28 cellular contexts compared by ENCODE assay signal in the genomic region with DNA sequence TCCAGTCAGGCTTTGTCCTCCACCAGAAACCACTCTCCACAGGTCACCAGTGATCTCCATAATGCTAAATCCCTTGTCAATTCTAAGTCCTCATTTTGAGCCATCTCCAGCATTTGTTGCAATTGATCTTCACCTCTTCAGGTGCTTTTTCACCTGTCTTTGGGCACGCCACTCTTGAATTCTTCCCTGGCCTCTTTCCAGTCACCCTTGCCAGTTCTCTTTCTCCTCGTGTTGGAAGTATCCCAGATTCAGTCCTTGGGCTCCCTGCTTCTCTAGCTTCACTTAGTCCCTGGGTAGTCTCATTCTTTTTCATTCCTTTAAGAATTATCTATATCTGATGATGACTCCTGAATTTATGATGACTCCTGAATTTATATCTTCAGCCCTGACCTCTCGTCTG. TPM values are rescaled to one million over a fixed set of nuclear protein-coding genes. Genes with fewer than 3 reads are reported as not detected.
"Had no signal": no experiment of that assay in that cellular context is flagged by ENCODE, and none has a peak within 500 bp of the region (broad histone marks: within the 10 kb centered on the region; RNA-seq: fewer than 3 reads in every experiment).

No MANE protein-coding gene starts in this region.

- H3K4me1 ChIP-seq: lower lobe of right lung, pancreas, prostate gland, sigmoid colon, suprapubic skin, tibial nerve, uterus had no signal

- H3K4me3 ChIP-seq: left lung, lower lobe of right lung, pancreas, prostate gland, sigmoid colon, spleen, suprapubic skin, thoracic aorta, tibial nerve, uterus had no signal

- ATAC-seq: left colon; left lung; lower lobe of right lung; naive thymus-derived CD8-positive, alpha-beta T cell; pancreas; right cardiac atrium; stimulated activated effector memory CD8-positive, alpha-beta T cell treated with anti-CD3 and anti-CD28 coated beads, Interleukin-12 subunit alpha, Interleukin-12 subunit beta, amount 100 ng/mL, for 72 hours had no signal

- FAIRE-seq: keratinocyte, pancreas, small intestine had no signal

- H3K9me3 ChIP-seq: left lung, lower lobe of right lung, pancreas, prostate gland, sigmoid colon, spleen, suprapubic skin, thoracic aorta, tibial nerve, uterus had no signal

- H3K36me3 ChIP-seq: uterus had no signal

- H3K27ac ChIP-seq: left lung, lower lobe of right lung, pancreas, prostate gland, sigmoid colon, spleen, suprapubic skin, thoracic aorta, tibial nerve, uterus had no signal

- H3K27me3 ChIP-seq: left lung, pancreas, sigmoid colon, spleen, suprapubic skin, tibial nerve, uterus had no signal

- DNase-seq: hippocampal formation; kidney glomerular epithelial cell; left colon; left lung; lower lobe of right lung; mammary epithelial cell; mesenchymal stem cell; naive thymus-derived CD8-positive, alpha-beta T cell; nucleus accumbens; pancreas; posterior cingulate gyrus; retina; right cardiac atrium; sigmoid colon; small intestine; spleen; stimulated activated CD4-positive, alpha-beta T cell treated with anti-CD3 and anti-CD28 coated beads, Interleukin-4, amount 100 ng/mL, for 24 hours; stimulated activated naive CD4-positive, alpha-beta T cell; uterus had no signal

RNA-seq across cellular contexts. Expression of a gene that starts 56.1 kb away (rescaled TPM):
- total RNA-seq: lower lobe of right lung, neural crest cell, osteoblast, right cardiac atrium, subcutaneous adipose tissue, thoracic aorta, tibial nerve had no signal
- polyA plus RNA-seq: naive thymus-derived CD8-positive, alpha-beta T cell had no signal
